In genomic region chr21:41953831-41954653, GRCh38 we compare ENCODE assay signal across 8 cellular contexts. TPM values are rescaled to one million over a fixed set of nuclear protein-coding genes. Genes with fewer than 3 reads are reported as not detected.
A peak's percentile ranks its signal among the peaks of the same experiment; 100 is the strongest.
DNase-seq lines count a peak whose midpoint lies in the region; ATAC-seq and TF ChIP-seq lines count a peak whose summit lies in the region.

C2CD2 (minus strand) TSS chr21:41954018; CDS start chr21:41953648, 370 bp downstream.

- H3K36me3 Mint-ChIP-seq in activated naive CD4-positive, alpha-beta T cell treated with anti-CD3 and anti-CD28 coated beads, Interleukin-2, amount 50 U/mL, for 24 hours: no peaks in the 10 kb centered on the region
- H3K36me3 Mint-ChIP-seq in glutamatergic neuron (ENCODE audit: unreplicated experiment): no peaks in the 10 kb centered on the region

- peaks cover 14% of the 10 kb centered on the region for H3F3A ChIP-seq in DOHH2 (ENCODE audit: control insufficient read depth, insufficient read depth)

- peaks cover 35% of the 10 kb centered on the region for H3K79me2 ChIP-seq in DOHH2 (ENCODE audit: control insufficient read depth, low read length)

- peaks cover 56% of the 10 kb centered on the region for H3K4me1 ChIP-seq in DOHH2 (ENCODE audit: control insufficient read depth, low read length)

- H4K20me1 ChIP-seq in DOHH2 (ENCODE audit: control insufficient read depth, insufficient read depth, low read depth, low read length): no peaks in the 10 kb centered on the region

- H3K4me3 ChIP-seq in DOHH2 (ENCODE audit: low read length): peak within 1 kb of the TSS; percentile 74

- H3K27ac Mint-ChIP-seq in activated naive CD4-positive, alpha-beta T cell treated with anti-CD3 and anti-CD28 coated beads, Interleukin-2, amount 50 U/mL, for 24 hours: peak within 1 kb of the TSS; percentile 30
- no peak within 1 kb of the TSS for H3K27ac Mint-ChIP-seq in glutamatergic neuron (ENCODE audit: unreplicated experiment)

- no peaks in the 10 kb centered on the region for H3K36me3 ChIP-seq in DOHH2 (ENCODE audit: control insufficient read depth, low read length)

- H3K27ac ChIP-seq in DOHH2 (ENCODE audit: low read depth, low read length): no peak within 1 kb of the TSS; the same call in 1 of the 2 replicates

- DNase-seq in NCI-H2227 treated with DMSO at 0.1 percent for 48 hours (lab: John Stamatoyannopoulos, UW): peak; percentile 70
- DNase-seq in glutamatergic neuron: peak; percentile 40
- peak; percentile 14 for DNase-seq in occipital lobe (lab: John Stamatoyannopoulos, UW)
- no peak for DNase-seq in effector CD4-positive, alpha-beta T cell

- H3K9me3 Mint-ChIP-seq in activated naive CD4-positive, alpha-beta T cell treated with anti-CD3 and anti-CD28 coated beads, Interleukin-2, amount 50 U/mL, for 24 hours: no peaks in the 10 kb centered on the region
- H3K9me3 Mint-ChIP-seq in glutamatergic neuron (ENCODE audit: unreplicated experiment): peaks cover 12% of the 10 kb centered on the region

- ATAC-seq in GM19467 (IDR thresholded peaks at IDR 0.05; ENCODE audit: unreplicated experiment) (peak; percentile 44), GM21717 (IDR thresholded peaks at IDR 0.05; ENCODE audit: unreplicated experiment) (no peak)

- H3K27me3 ChIP-seq in DOHH2 (ENCODE audit: control insufficient read depth, low read length): no peaks in the 10 kb centered on the region

- H3K9me3 ChIP-seq in DOHH2 (ENCODE audit: control insufficient read depth, insufficient read depth, low read length): no peaks in the 10 kb centered on the region

- no peaks in the 10 kb centered on the region for H3K9me2 ChIP-seq in DOHH2 (replicated peaks; ENCODE audit: control insufficient read depth, low read length)

- H3K4me2 ChIP-seq in DOHH2 (ENCODE audit: low read length): peak within 1 kb of the TSS; percentile 74

- H3K4me1 Mint-ChIP-seq in activated naive CD4-positive, alpha-beta T cell treated with anti-CD3 and anti-CD28 coated beads, Interleukin-2, amount 50 U/mL, for 24 hours: peaks cover 18% of the 10 kb centered on the region
- peaks cover 5% of the 10 kb centered on the region for H3K4me1 Mint-ChIP-seq in glutamatergic neuron (ENCODE audit: low read depth, unreplicated experiment)

- no peaks in the 10 kb centered on the region for H3K27me3 Mint-ChIP-seq in activated naive CD4-positive, alpha-beta T cell treated with anti-CD3 and anti-CD28 coated beads, Interleukin-2, amount 50 U/mL, for 24 hours
- peaks cover 15% of the 10 kb centered on the region for H3K27me3 Mint-ChIP-seq in glutamatergic neuron (ENCODE audit: unreplicated experiment)

- peak; percentile 11 for TF ChIP-seq CTCF in DOHH2 (IDR thresholded peaks at IDR 0.05; ENCODE audit: low read depth, low read length, poor library complexity, severe bottlenecking)
- no peak for TF ChIP-seq CTCF in glutamatergic neuron (IDR thresholded peaks at IDR 0.05; ENCODE audit: partially characterized antibody, unreplicated experiment)

- H3K4me3 Mint-ChIP-seq in activated naive CD4-positive, alpha-beta T cell treated with anti-CD3 and anti-CD28 coated beads, Interleukin-2, amount 50 U/mL, for 24 hours: peak within 1 kb of the TSS; percentile 77
- H3K4me3 Mint-ChIP-seq in glutamatergic neuron (ENCODE audit: unreplicated experiment): peak within 1 kb of the TSS; percentile 70

RNA-seq across cellular contexts. Expression of gene C2CD2, which starts in this region (rescaled TPM):
- total RNA-seq in glutamatergic neuron (ENCODE audit: unreplicated experiment) (0.78 TPM), occipital lobe (8.3 TPM)

Comparison
In these comparisons a context has a peak if more than half of its experiments do, and no peak if none do; other contexts are left out.
1. Peak in DNase-seq in glutamatergic neuron; RNA of the gene not detected or under 1 TPM.